Comparison of ENCODE assay signal across 20 cellular contexts in genomic region chr6:51885957-51886356, GRCh38.
DNase-seq lines count a peak whose midpoint lies in the region; ATAC-seq and TF ChIP-seq lines count a peak whose summit lies in the region.
"Had no signal": no experiment of that assay in that cellular context is flagged by ENCODE, and none has a peak within 500 bp of the region (broad histone marks: within the 10 kb centered on the region; RNA-seq: fewer than 3 reads in every experiment).

No MANE protein-coding gene starts in this region.

- ATAC-seq in GM23338 = peak; percentile 66
- ATAC-seq in WTC11 = peak; percentile 89
- no peak for ATAC-seq in GM18502 (IDR thresholded peaks at IDR 0.05; ENCODE audit: poor library complexity, unreplicated experiment)
- ATAC-seq: A549 had no signal

- no peak overlapping the region for H2AFZ ChIP-seq in GM23338

- H3F3A ChIP-seq in GM23338 (replicated peaks; ENCODE audit: low read depth) = no peaks in the 10 kb centered on the region

- TF ChIP-seq CTCF in GM23338 (conservative IDR thresholded peaks at IDR 0.05; ENCODE audit: low read depth in 2 of 2) = no peak
- TF ChIP-seq CTCF in WTC11 (IDR thresholded peaks at IDR 0.05) = no peak

- no peak overlapping the region for H3K4me3 Mint-ChIP-seq in GM23338
- H3K4me3 Mint-ChIP-seq in WTC11 = no peak overlapping the region
- H3K4me3 Mint-ChIP-seq: B cell; CD14-positive monocyte; CD4-positive, alpha-beta memory T cell; CD4-positive, CD25-positive, alpha-beta regulatory T cell; CD8-positive, alpha-beta memory T cell had no signal

- H3K4me3 ChIP-seq in GM23338 = no peak overlapping the region
- H3K4me3 ChIP-seq: A549; BLaER1 treated with 17β-estradiol and CSF1 and Interleukin-3, amounts not matched to agents 10 nM and 100 nM had no signal

- H4K20me1 ChIP-seq in GM23338 (replicated peaks; ENCODE audit: insufficient read depth) = no peaks in the 10 kb centered on the region
- H4K20me1 ChIP-seq: BLaER1 treated with 17β-estradiol and CSF1 and Interleukin-3, amounts not matched to agents 10 nM and 100 nM had no signal

- H3K27me3 ChIP-seq in GM23338 (ENCODE audit: insufficient read depth) = no peaks in the 10 kb centered on the region
- H3K27me3 ChIP-seq: BLaER1 treated with 17β-estradiol and CSF1 and Interleukin-3, amounts not matched to agents 10 nM and 100 nM had no signal

- H3K27me3 Mint-ChIP-seq in GM23338 (ENCODE audit: insufficient read depth, low read depth, poor library complexity) (peaks cover 1% of the 10 kb centered on the region), WTC11 (ENCODE audit: low read depth) (no peaks in the 10 kb centered on the region)
- H3K27me3 Mint-ChIP-seq: CD8-positive, alpha-beta memory T cell had no signal

- no peak overlapping the region for H3K27ac ChIP-seq in GM23338 (ENCODE audit: low read depth)
- H3K27ac ChIP-seq: 22Rv1; A549; BLaER1 treated with 17β-estradiol and CSF1 and Interleukin-3, amounts not matched to agents 10 nM and 100 nM had no signal

- H3K4me2 ChIP-seq in GM23338 = no peak overlapping the region
- H3K4me2 ChIP-seq: A549; BLaER1 treated with 17β-estradiol and CSF1 and Interleukin-3, amounts not matched to agents 10 nM and 100 nM had no signal

- CTCF ChIA-PET in WTC11 (lab: Charles Lee) = no interaction called here

- H3K4me1 Mint-ChIP-seq in GM23338 (peaks cover 8% of the 10 kb centered on the region), WTC11 (peaks cover 11% of the 10 kb centered on the region)
- H3K4me1 Mint-ChIP-seq: B cell; CD14-positive monocyte; CD4-positive, alpha-beta memory T cell; CD4-positive, CD25-positive, alpha-beta regulatory T cell; CD8-positive, alpha-beta memory T cell had no signal

- H3K9me2 ChIP-seq in GM23338 (ENCODE audit: insufficient read depth) = no peaks in the 10 kb centered on the region

- H3K4me1 ChIP-seq in GM23338 (ENCODE audit: insufficient read depth) = peaks cover 7% of the 10 kb centered on the region; the same call in 1 of the 2 replicates
- H3K4me1 ChIP-seq: A549; BLaER1 treated with 17β-estradiol and CSF1 and Interleukin-3, amounts not matched to agents 10 nM and 100 nM had no signal

- DNase-seq in GM23338 (ENCODE audit: low spot score) = peak; percentile 16
- peak; percentile 11 for DNase-seq in WTC11 (ENCODE audit: low spot score)
- peak; percentile 5 for DNase-seq in iPS-NIHi11 (ENCODE audit: low spot score)
- DNase-seq in DMS153 treated with DMSO at 0.1 percent for 48 hours (lab: John Stamatoyannopoulos, UW; ENCODE audit: unreplicated experiment) = no peak
- no peak for DNase-seq in activated CD4-positive, alpha-beta T cell treated with anti-CD3 and anti-CD28 coated beads, Interleukin-2, amount 50 U/mL, for 1 hour
- DNase-seq: AML-193; CD4-positive, alpha-beta memory T cell; CD4-positive, CD25-positive, alpha-beta regulatory T cell; CD8-positive, alpha-beta memory T cell; COR-L47; DMS 273 treated with DMSO at 0.1 percent for 48 hours; DMS153; DMS79 treated with DMSO at 0.1 percent for 48 hours; GF-D8 had no signal

- no peaks in the 10 kb centered on the region for H3K36me3 Mint-ChIP-seq in GM23338 (ENCODE audit: low read depth)
- no peaks in the 10 kb centered on the region for H3K36me3 Mint-ChIP-seq in WTC11
- H3K36me3 Mint-ChIP-seq: CD14-positive monocyte; CD4-positive, alpha-beta memory T cell; CD4-positive, CD25-positive, alpha-beta regulatory T cell; CD8-positive, alpha-beta memory T cell had no signal

- H3K36me3 ChIP-seq in GM23338 (ENCODE audit: insufficient read depth) = no peaks in the 10 kb centered on the region
- H3K36me3 ChIP-seq: BLaER1 treated with 17β-estradiol and CSF1 and Interleukin-3, amounts not matched to agents 10 nM and 100 nM had no signal

- H3K27ac Mint-ChIP-seq in GM23338 = no peak overlapping the region
- no peak overlapping the region for H3K27ac Mint-ChIP-seq in WTC11
- H3K27ac Mint-ChIP-seq: B cell; CD14-positive monocyte; CD4-positive, alpha-beta memory T cell; CD4-positive, CD25-positive, alpha-beta regulatory T cell; CD8-positive, alpha-beta memory T cell had no signal

- H3K9me3 Mint-ChIP-seq in GM23338 = no peaks in the 10 kb centered on the region; the same call in 2 of the 3 replicates
- no peaks in the 10 kb centered on the region for H3K9me3 Mint-ChIP-seq in WTC11
- H3K9me3 Mint-ChIP-seq: CD14-positive monocyte; CD4-positive, CD25-positive, alpha-beta regulatory T cell; CD8-positive, alpha-beta memory T cell had no signal

- no peaks in the 10 kb centered on the region for H3K79me2 ChIP-seq in GM23338 (replicated peaks; ENCODE audit: insufficient read depth)

- POLR2A ChIA-PET in WTC11 (lab: Charles Lee) = no interaction called here

TF ChIP-seq in GM23338, 12 proteins besides CTCF, POLR2A, EP300 and RAD21 (continues in another document):
- TF ChIP-seq POLR2AphosphoS5 (IDR thresholded peaks at IDR 0.05; ENCODE audit: low read depth) = no peak
- TF ChIP-seq ETS1 (IDR thresholded peaks at IDR 0.05) = no peak
- no peak for TF ChIP-seq EZH2 (IDR thresholded peaks at IDR 0.05; ENCODE audit: low read depth, unreplicated experiment)
- no peak for TF ChIP-seq EZH2phosphoT487 (IDR thresholded peaks at IDR 0.05; ENCODE audit: unreplicated experiment)

TF ChIP-seq in WTC11, 78 proteins besides CTCF, POLR2A, EP300 and RAD21:
- TF ChIP-seq EMX1 (CRISPR knock-in tag; IDR thresholded peaks at IDR 0.05) (no peak), ZNF396 (CRISPR knock-in tag; IDR thresholded peaks at IDR 0.05; ENCODE audit: borderline replicate concordance) (no peak), ZBTB21 (CRISPR knock-in tag; IDR thresholded peaks at IDR 0.05; ENCODE audit: borderline replicate concordance) (no peak)

Comparison
In these comparisons a context has a peak if more than half of its experiments do, and no peak if none do; other contexts are left out.
1. DNase-seq: peak in GM23338 (single experiment), WTC11 (single experiment) and iPS-NIHi11 (single experiment); none in DMS153 treated with DMSO at 0.1 percent for 48 hours (single experiment) and activated CD4-positive, alpha-beta T cell treated with anti-CD3 and anti-CD28 coated beads, Interleukin-2, amount 50 U/mL, for 1 hour (single experiment).